In the genomic region with DNA sequence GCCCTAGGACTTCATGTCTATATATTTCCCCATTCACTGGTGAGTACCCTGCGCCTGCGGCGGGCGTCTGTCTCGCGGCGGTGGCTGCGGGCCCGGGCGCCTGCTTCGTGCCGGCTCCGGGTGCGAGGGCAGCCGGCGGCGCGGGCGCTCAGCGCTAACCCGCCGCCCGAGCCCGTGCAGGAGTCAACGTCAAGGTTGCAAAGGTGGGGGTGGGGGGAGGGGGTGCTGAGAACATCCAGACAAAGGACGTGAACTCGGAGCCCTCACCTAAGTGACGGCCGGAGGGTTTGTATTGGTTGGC, we compare ENCODE assay signal across 7 cellular contexts. TPM values are rescaled to one million over a fixed set of nuclear protein-coding genes. Genes with fewer than 3 reads are reported as not detected.
DNase-seq lines count a peak whose midpoint lies in the region; ATAC-seq and TF ChIP-seq lines count a peak whose summit lies in the region.

No MANE protein-coding gene starts in this region.

- TF ChIP-seq POLR2A in IMR-90 (IDR thresholded peaks at IDR 0.05; ENCODE audit: low read depth, low read length) = peak; percentile 24; the same call in 1 of the 2 replicates
- no peak for TF ChIP-seq POLR2A in suprapubic skin (IDR thresholded peaks at IDR 0.05)

- ATAC-seq in GM19463 (IDR thresholded peaks at IDR 0.05; ENCODE audit: unreplicated experiment) (peak; percentile 5), IMR-90 (ENCODE audit: low read depth) (no peak; the same call in none of the 2 replicates), HG02798 (IDR thresholded peaks at IDR 0.05; ENCODE audit: poor library complexity, unreplicated experiment) (no peak)

- 0 out of 2 replicates have a peak overlapping the region, but pooled peaks have one; percentile 31 for H2AK5ac ChIP-seq in IMR-90 (ENCODE audit: low read depth, low read length)

- CTCF ChIA-PET in IMR-90 (lab: Yijun Ruan, JAX) = no interaction called here

- peak overlapping the region; percentile 100 for H3K9ac ChIP-seq in IMR-90 (ENCODE audit: low read depth, low read length)

- no peak overlapping the region for H2BK15ac ChIP-seq in IMR-90 (ENCODE audit: low read depth, low read length)

- in situ Hi-C loops in IMR-90 (cut with MboI; ENCODE audit: low sequenced_read_pairs) = no loop called here

- no peak overlapping the region for H2BK20ac ChIP-seq in IMR-90 (ENCODE audit: low read depth, low read length)

- H3K4me3 ChIP-seq in IMR-90 (ENCODE audit: insufficient read depth, low read depth, low read length) (peak overlapping the region; percentile 84), suprapubic skin (peak overlapping the region; percentile 82)

- H3K27me3 ChIP-seq in IMR-90 (ENCODE audit: control insufficient read depth, insufficient read depth, low read length) (no peaks in the 10 kb centered on the region), suprapubic skin (no peaks in the 10 kb centered on the region)

- peaks cover 0 to 46% of the 10 kb centered on the region in 2 experiments; a peak in 2 of 4 replicates for H3K79me1 ChIP-seq in IMR-90 (ENCODE audit: low read depth in 1 of 2, low read length in 2 of 2)

- TF ChIP-seq CTCF in IMR-90 (conservative IDR thresholded peaks at IDR 0.05; ENCODE audit: low read depth, low read length) = no peak
- no peak for TF ChIP-seq CTCF in suprapubic skin (IDR thresholded peaks at IDR 0.05)

- H3K4ac ChIP-seq in IMR-90 (ENCODE audit: low read depth, low read length) = peak overlapping the region; percentile 90

- dilution Hi-C loops in IMR-90 (cut with HindIII; ENCODE audit: low sequenced_read_pairs, unreplicated experiment) = no loop called here

- no peak for DNase-seq in IMR-90
- peak; percentile 39 for DNase-seq in kidney tubule cell (ENCODE audit: low spot score)
- DNase-seq in suprapubic skin (ENCODE audit: low spot score in 2 of 2) = no peak
- no peak for DNase-seq in NCI-H1436 (lab: John Stamatoyannopoulos, UW)

- peak overlapping the region; percentile 74; the same call in 1 of the 2 replicates for H3K56ac ChIP-seq in IMR-90 (ENCODE audit: extremely low read depth, insufficient read depth, low read length)

- H4K20me1 ChIP-seq in IMR-90 (ENCODE audit: insufficient read depth, low read length) = peaks cover 53% of the 10 kb centered on the region

- H2AK9ac ChIP-seq in IMR-90 (replicated peaks; ENCODE audit: low read depth, low read length, poor library complexity) = peak overlapping the region; percentile 98

- peak overlapping the region; percentile 87 for H3K14ac ChIP-seq in IMR-90 (replicated peaks; ENCODE audit: low read depth, low read length)

- no peak overlapping the region for H2BK120ac ChIP-seq in IMR-90 (ENCODE audit: low read depth, low read length)

- H2AFZ ChIP-seq in IMR-90 (replicated peaks; ENCODE audit: low read length, poor library complexity) = peak overlapping the region; percentile 79

- H3K23ac ChIP-seq in IMR-90 (ENCODE audit: low read depth, low read length) = peak overlapping the region; percentile 95

- POLR2A ChIA-PET in IMR-90 (lab: Charles Lee; ENCODE audit: unreplicated experiment) = interaction anchor here (0.6 to 1.5 kb wide), 8 partner anchors 16 to 1104 kb away, joined by 3 to 12 read pairs (median 6); no protein-coding TSS in a partner anchor

- peak overlapping the region; percentile 24; the same call in 1 of the 2 replicates for H3K4me2 ChIP-seq in IMR-90 (ENCODE audit: low read depth, low read length)

- peak overlapping the region; percentile 56; the same call in 1 of the 2 replicates for H3K18ac ChIP-seq in IMR-90 (ENCODE audit: low read depth, low read length)

- TF ChIP-seq RAD21 in IMR-90 (IDR thresholded peaks at IDR 0.05; ENCODE audit: low read length) = no peak

- intact Hi-C loops in IMR-90 (cut with micrococcal nuclease) = loop anchor here (1.0 to 10.0 kb wide), 4 partner anchors 70 to 473 kb away; a partner anchor contains a TSS

- peak overlapping the region in 1 of 2 experiments; percentile 68; a peak in 1 of 4 replicates for H4K8ac ChIP-seq in IMR-90 (ENCODE audit: low read depth in 2 of 2, low read length in 2 of 2)

- no peak overlapping the region; the same call in 1 of the 2 replicates for H4K5ac ChIP-seq in IMR-90 (ENCODE audit: low read depth, low read length)

- peak overlapping the region; percentile 79 for H2BK5ac ChIP-seq in IMR-90 (ENCODE audit: low read depth, low read length, poor library complexity, severe bottlenecking)

- H3K4me1 ChIP-seq in IMR-90 (ENCODE audit: control insufficient read depth, insufficient read depth, low read length) (peaks cover 14% of the 10 kb centered on the region), suprapubic skin (peaks cover 42% of the 10 kb centered on the region)

- WGBS in IMR-90 (ENCODE audit: extremely low coverage in 2 of 2, insufficient read length in 1 of 2), 2 experiments = 3% methylated on average over 6 of the region's 29 CpGs; no CpG with 5 or more reads in 1 of the 2 experiments
- 0% methylated on average over 27 of the region's 29 CpGs for WGBS in suprapubic skin

- BruUV-seq in IMR-90 (replicated peaks; lab: Mats Ljungman, UMichigan) = no TSS peak

- peak overlapping the region; percentile 84 for H3K27ac ChIP-seq in IMR-90 (ENCODE audit: insufficient read depth, low read length)
- peak overlapping the region; percentile 19 for H3K27ac ChIP-seq in angular gyrus (ENCODE audit: low read depth, low read length)
- H3K27ac ChIP-seq in suprapubic skin = peak overlapping the region; percentile 84

- no peak overlapping the region; the same call in 1 of the 2 replicates for H4K91ac ChIP-seq in IMR-90 (ENCODE audit: insufficient read depth, low read depth, low read length)

- H3K9me3 ChIP-seq in IMR-90 (ENCODE audit: control insufficient read depth, insufficient read depth, low read length) (no peaks in the 10 kb centered on the region), suprapubic skin (no peaks in the 10 kb centered on the region)

- H3K36me3 ChIP-seq in IMR-90 (ENCODE audit: control insufficient read depth, insufficient read depth, low read length) (peaks cover 38% of the 10 kb centered on the region), suprapubic skin (peaks cover 3% of the 10 kb centered on the region)

- H3K9me1 ChIP-seq in IMR-90 (ENCODE audit: insufficient read depth, low read length) = peaks cover 20% of the 10 kb centered on the region

- TF ChIP-seq EP300 in suprapubic skin (IDR thresholded peaks at IDR 0.05) = no peak

TF ChIP-seq in IMR-90, 13 proteins besides CTCF, POLR2A, EP300 and RAD21:
- TF ChIP-seq CHD1 (IDR thresholded peaks at IDR 0.05; ENCODE audit: low read depth, low read length) (peak; percentile 19; the same call in 1 of the 2 replicates), BHLHE40 (IDR thresholded peaks at IDR 0.05; ENCODE audit: low read depth, low read length) (no peak), NFE2L2 (IDR thresholded peaks at IDR 0.05; ENCODE audit: low read depth, low read length) (no peak)

RNA-seq across cellular contexts. Expression of a gene that starts 0.3 kb away (rescaled TPM):
- total RNA-seq in IMR-90 (2012; rRNA removed) (155 and 158 TPM in 2 replicates), suprapubic skin (10 to 100 TPM; 14.9 to 41.1 (median 30.0) TPM)
- 163 and 202 TPM in 2 replicates for polyA plus RNA-seq in IMR-90 (2012; rRNA removed)
- 108 and 247 TPM in 2 replicates for polyA plus RNA-seq in IMR-90 (2012; cell fraction: cytosol; rRNA removed)
- polyA plus RNA-seq in IMR-90 (2012; cell fraction: nucleus; rRNA removed; ENCODE audit: low replicate concordance) = 92.9 and 150 TPM in 2 replicates

Comparison
In these comparisons a context has a peak if more than half of its experiments do, and no peak if none do; other contexts are left out.
1. H3K27ac ChIP-seq: peak in every context shown above with its lines; median percentile 84 in IMR-90; 84 in suprapubic skin; 19 in angular gyrus.